26 cellular contexts compared by ENCODE assay signal in the genomic region with DNA sequence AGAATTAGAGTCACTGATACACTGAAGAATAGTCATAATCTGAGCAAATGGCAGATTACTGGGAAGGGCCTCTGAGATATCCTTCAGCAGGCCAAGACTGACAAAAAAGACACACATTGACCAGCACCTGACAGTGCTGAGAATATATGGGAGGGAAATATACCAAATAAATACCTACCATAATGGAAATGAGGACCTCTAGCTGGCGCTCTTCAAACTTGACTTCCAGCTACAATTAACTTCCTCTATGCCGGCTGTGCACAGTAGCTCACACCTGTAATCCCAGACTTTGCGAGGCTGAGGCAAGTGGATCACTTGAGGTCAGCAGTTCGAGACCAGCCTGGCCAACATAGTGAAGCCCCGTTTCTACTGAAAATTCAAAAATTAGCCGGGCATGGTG.
DNase-seq lines count a peak whose midpoint lies in the region; ATAC-seq, FAIRE-seq and TF ChIP-seq lines count a peak whose summit lies in the region.
"Had no signal": no experiment of that assay in that cellular context is flagged by ENCODE, and none has a peak within 500 bp of the region (broad histone marks: within the 10 kb centered on the region; RNA-seq: fewer than 3 reads in every experiment).

No MANE protein-coding gene starts in this region.

- H3K4me2 ChIP-seq in K562 (ENCODE audit: insufficient read depth, low read length) = no peak overlapping the region
- H3K4me2 ChIP-seq: BLaER1 had no signal

- H3K27ac ChIP-seq in K562 (ENCODE audit: extremely low read depth, low read depth, low read length) = no peak overlapping the region
- H3K27ac ChIP-seq: BLaER1 had no signal

- H4K20me1 ChIP-seq in K562 (replicated peaks; ENCODE audit: control insufficient read depth, insufficient read depth, low read length) = no peaks in the 10 kb centered on the region
- H4K20me1 ChIP-seq: BLaER1 had no signal

- H3K79me2 ChIP-seq in K562 (ENCODE audit: control insufficient read depth, insufficient read depth, low read length) = no peaks in the 10 kb centered on the region

- TF ChIP-seq RAD21 in K562 (CRISPR knock-in tag; conservative IDR thresholded peaks at IDR 0.05 in 1 of 2, IDR thresholded peaks at IDR 0.05 in 1 of 2) = no peak

- peak in 1 of 3 experiments; percentile 18; a peak in 1 of 6 replicates for TF ChIP-seq CTCF in K562 (IDR thresholded peaks at IDR 0.05 in 2 of 3, conservative IDR thresholded peaks at IDR 0.05 in 1 of 3; ENCODE audit: insufficient read depth in 2 of 3, low read depth in 1 of 3, low read length in 3 of 3)

- ATAC-seq in K562 (peak; percentile 79), GM18907 (IDR thresholded peaks at IDR 0.05; ENCODE audit: unreplicated experiment) (no peak), GM19463 (IDR thresholded peaks at IDR 0.05; ENCODE audit: unreplicated experiment) (no peak)
- ATAC-seq: GM12878 had no signal

- no peak overlapping the region for H3K4me3 ChIP-seq in K562
- H3K4me3 ChIP-seq: BLaER1, GM12878 had no signal

- CTCF ChIA-PET in K562 (lab: Yijun Ruan, JAX; ENCODE audit: low intra/inter-chr PET ratio) = no interaction called here

- H3K9me3 ChIP-seq in K562 (replicated peaks; ENCODE audit: control insufficient read depth, insufficient read depth, low read depth, low read length) = no peaks in the 10 kb centered on the region
- H3K9me3 ChIP-seq: BE2C, BLaER1 had no signal

- DNase-seq in KBM-7 = peak; percentile 3
- DNase-seq in NCI-H69 (lab: John Stamatoyannopoulos, UW) = peak; percentile 3
- peak; percentile 4 for DNase-seq in OCI-M1 (lab: John Stamatoyannopoulos, UW)
- peak in 1 of 4 experiments; percentile 6 for DNase-seq in K562 (ENCODE audit: extremely low read depth in 1 of 4, low spot score in 3 of 4)
- no peak for DNase-seq in NCI-H2107 (lab: John Stamatoyannopoulos, UW)
- no peak for DNase-seq in medulla oblongata (ENCODE audit: extremely low spot score)
- DNase-seq: 8988T; ACHN; BE2C; C1 segment of cervical spinal cord; CD4-positive, alpha-beta memory T cell; CD4-positive, CD25-positive, alpha-beta regulatory T cell; CD8-positive, alpha-beta memory T cell; COR-L47; DMS 273 treated with DMSO at 0.1 percent for 48 hours; DMS153; DMS53; DMS79; DND-41; EL; GDM1 had no signal

- H3K36me3 ChIP-seq in K562 (ENCODE audit: control insufficient read depth, insufficient read depth, low read length) = no peaks in the 10 kb centered on the region
- H3K36me3 ChIP-seq: BE2C, BLaER1 had no signal

- in situ Hi-C loops in KBM-7 (cut with MboI; ENCODE audit: low pct_unique_long_range_greater_than_20kb, low sequenced_read_pairs) (no loop called here), K562 (cut with MboI) (no loop called here)

- H3K27me3 ChIP-seq in K562 (ENCODE audit: control insufficient read depth in 2 of 2, insufficient read depth in 2 of 2, low read length in 2 of 2) = no peaks in the 10 kb centered on the region
- H3K27me3 ChIP-seq: BLaER1 had no signal

- intact Hi-C loops in K562 (cut with micrococcal nuclease) = no loop called here

- no peak overlapping the region for H2AFZ ChIP-seq in K562 (ENCODE audit: low read depth, low read length)

- no peak overlapping the region for H3K9ac ChIP-seq in K562 (ENCODE audit: insufficient read depth in 1 of 2, low read depth in 2 of 2, low read length in 2 of 2)
- H3K9ac ChIP-seq: BLaER1 had no signal

- under 1% methylated on average over 6 of the region's 6 CpGs for WGBS in K562 (ENCODE audit: insufficient coverage, low coverage, missing lambda C conversion rate)

- BruUV-seq in K562 (replicated peaks; lab: Mats Ljungman, UMichigan) = no TSS peak

- no peaks in the 10 kb centered on the region for H3K9me1 ChIP-seq in K562 (ENCODE audit: control insufficient read depth, insufficient read depth, low read length)

- TF ChIP-seq EP300 in K562 (IDR thresholded peaks at IDR 0.05; ENCODE audit: low read length) = no peak

- POLR2A ChIA-PET in K562 (lab: Yijun Ruan, JAX) = interaction anchor here (0.5 kb wide), 1 partner anchor 397 kb away, joined by 4 read pairs; no protein-coding TSS in a partner anchor

- no peak for TF ChIP-seq POLR2A in K562 (conservative IDR thresholded peaks at IDR 0.05)

- no peak for FAIRE-seq in K562 (lab: Jason Lieb, UNC)
- FAIRE-seq: A204.1, GM12878 had no signal

- no peaks in the 10 kb centered on the region for H3K4me1 ChIP-seq in K562 (replicated peaks in 1 of 2; ENCODE audit: control insufficient read depth in 2 of 2, insufficient read depth in 2 of 2, low read length in 2 of 2)
- H3K4me1 ChIP-seq: BE2C, BLaER1 had no signal

TF ChIP-seq in K562, 482 proteins besides CTCF, POLR2A, EP300 and RAD21:
- TF ChIP-seq GABPB1 (CRISPR knock-in tag; IDR thresholded peaks at IDR 0.05) (no peak), ZZZ3 (IDR thresholded peaks at IDR 0.05) (no peak), BDP1 (IDR thresholded peaks at IDR 0.05; ENCODE audit: insufficient read depth, insufficient read length) (no peak)
- TF ChIP-seq, protein P1, sequence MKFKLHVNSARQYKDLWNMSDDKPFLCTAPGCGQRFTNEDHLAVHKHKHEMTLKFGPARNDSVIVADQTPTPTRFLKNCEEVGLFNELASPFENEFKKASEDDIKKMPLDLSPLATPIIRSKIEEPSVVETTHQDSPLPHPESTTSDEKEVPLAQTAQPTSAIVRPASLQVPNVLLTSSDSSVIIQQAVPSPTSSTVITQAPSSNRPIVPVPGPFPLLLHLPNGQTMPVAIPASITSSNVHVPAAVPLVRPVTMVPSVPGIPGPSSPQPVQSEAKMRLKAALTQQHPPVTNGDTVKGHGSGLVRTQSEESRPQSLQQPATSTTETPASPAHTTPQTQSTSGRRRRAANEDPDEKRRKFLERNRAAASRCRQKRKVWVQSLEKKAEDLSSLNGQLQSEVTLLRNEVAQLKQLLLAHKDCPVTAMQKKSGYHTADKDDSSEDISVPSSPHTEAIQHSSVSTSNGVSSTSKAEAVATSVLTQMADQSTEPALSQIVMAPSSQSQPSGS (CRISPR knock-in tag; IDR thresholded peaks at IDR 0.05) = no peak

Comparison
In these comparisons a context has a peak if more than half of its experiments do, and no peak if none do; other contexts are left out.
1. DNase-seq: peak in KBM-7 (single experiment), NCI-H69 (single experiment) and OCI-M1 (single experiment); none in NCI-H2107 (single experiment) and medulla oblongata (single experiment).